In the genomic region with DNA sequence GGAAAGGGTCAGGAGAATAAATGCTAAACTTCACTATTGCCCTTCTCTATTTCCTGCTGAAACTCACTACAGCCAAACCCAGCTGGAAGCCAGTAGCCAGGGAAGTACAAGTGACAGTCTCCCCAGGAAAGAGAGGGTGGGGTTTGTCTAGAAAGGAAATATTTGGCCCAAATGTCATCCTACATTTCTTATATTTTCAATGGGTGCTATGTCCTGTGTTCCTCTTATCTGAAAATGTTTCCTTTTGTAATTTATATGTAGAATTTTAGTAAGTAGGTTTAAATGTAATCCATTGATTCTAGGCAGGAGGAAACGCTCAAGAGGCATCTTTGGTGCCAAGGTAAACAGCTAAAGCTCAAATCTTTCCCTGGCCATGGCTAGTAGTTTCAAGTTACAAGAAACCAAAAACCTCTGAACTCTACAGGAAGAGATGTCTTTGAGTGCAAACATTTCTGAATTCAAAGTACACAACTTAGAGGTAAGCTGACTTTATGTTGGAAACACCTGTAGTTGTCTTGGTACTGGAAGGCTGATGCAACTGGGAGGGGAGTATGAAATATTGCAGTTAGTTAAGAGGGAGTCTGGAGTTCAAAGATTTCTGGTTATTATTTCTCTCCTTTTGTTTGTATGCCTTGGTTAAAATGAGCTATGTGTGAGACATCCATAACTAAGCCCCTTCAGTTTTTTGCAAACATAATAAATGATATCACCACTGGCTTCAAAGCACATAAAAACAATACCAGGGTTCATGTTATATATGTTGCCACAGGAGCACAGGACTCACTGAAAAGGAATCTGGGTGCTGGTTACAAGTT, we compare ENCODE assay signal across 12 cellular contexts.
A peak's percentile ranks its signal among the peaks of the same experiment; 100 is the strongest.
DNase-seq lines count a peak whose midpoint lies in the region; ATAC-seq, FAIRE-seq and TF ChIP-seq lines count a peak whose summit lies in the region.
"Had no signal": no experiment of that assay in that cellular context is flagged by ENCODE, and none has a peak within 500 bp of the region (broad histone marks: within the 10 kb centered on the region; RNA-seq: fewer than 3 reads in every experiment).

No MANE protein-coding gene starts in this region.

- H3K18ac ChIP-seq in neuronal stem cell (ENCODE audit: low read length), result no peak overlapping the region

- H3K23ac ChIP-seq in neuronal stem cell (ENCODE audit: low read depth, low read length, poor library complexity), result no peak overlapping the region

- H3K27me3 Mint-ChIP-seq in chondrocyte (ENCODE audit: low read depth), result no peaks in the 10 kb centered on the region
- H3K27me3 Mint-ChIP-seq in activated CD4-positive, alpha-beta memory T cell treated with anti-CD3 and anti-CD28 coated beads, Interleukin-2, amount 10 ng/mL, durations not matched to agents 7 days and 5 days, result no peaks in the 10 kb centered on the region

- no peaks in the 10 kb centered on the region for H3K36me3 Mint-ChIP-seq in chondrocyte (ENCODE audit: low read depth)
- H3K36me3 Mint-ChIP-seq in activated CD4-positive, alpha-beta memory T cell treated with anti-CD3 and anti-CD28 coated beads, Interleukin-2, amount 10 ng/mL, durations not matched to agents 7 days and 5 days (ENCODE audit: low read depth), result no peaks in the 10 kb centered on the region
- H3K36me3 Mint-ChIP-seq: immature natural killer cell had no signal

- no peak overlapping the region for H2BK15ac ChIP-seq in neuronal stem cell (ENCODE audit: low read length)

- H3K27me3 ChIP-seq in neuronal stem cell (ENCODE audit: control insufficient read depth in 3 of 3, insufficient read depth in 3 of 3, low read depth in 1 of 3, low read length in 3 of 3), result no peaks in the 10 kb centered on the region

- no peaks in the 10 kb centered on the region for H3K36me3 ChIP-seq in neuronal stem cell (replicated peaks in 1 of 2; ENCODE audit: control insufficient read depth in 2 of 2, insufficient read depth in 2 of 2, low read length in 2 of 2)

- H3K4me1 Mint-ChIP-seq in chondrocyte (ENCODE audit: low read depth), result peaks cover 22% of the 10 kb centered on the region
- no peaks in the 10 kb centered on the region for H3K4me1 Mint-ChIP-seq in activated CD4-positive, alpha-beta memory T cell treated with anti-CD3 and anti-CD28 coated beads, Interleukin-2, amount 10 ng/mL, durations not matched to agents 7 days and 5 days
- H3K4me1 Mint-ChIP-seq: immature natural killer cell had no signal

- H3K9me3 ChIP-seq in neuronal stem cell (replicated peaks in 1 of 2; ENCODE audit: control insufficient read depth in 2 of 2, insufficient read depth in 1 of 2, low read depth in 1 of 2, low read length in 2 of 2), result no peaks in the 10 kb centered on the region

- H3K79me1 ChIP-seq in neuronal stem cell (ENCODE audit: low read depth, low read length), result no peaks in the 10 kb centered on the region

- H3K9me3 Mint-ChIP-seq in chondrocyte (ENCODE audit: low read depth), result no peaks in the 10 kb centered on the region
- H3K9me3 Mint-ChIP-seq in activated CD4-positive, alpha-beta memory T cell treated with anti-CD3 and anti-CD28 coated beads, Interleukin-2, amount 10 ng/mL, durations not matched to agents 7 days and 5 days, result no peaks in the 10 kb centered on the region

- CTCF ChIA-PET in activated CD4-positive, alpha-beta memory T cell treated with anti-CD3 and anti-CD28 coated beads, Interleukin-2, amount 10 ng/mL, durations not matched to agents 7 days and 5 days (lab: Charles Lee), result no interaction called here

- H2AK5ac ChIP-seq in neuronal stem cell (ENCODE audit: low read depth, low read length), result no peak overlapping the region

- H3K4me1 ChIP-seq in neuronal stem cell (ENCODE audit: control insufficient read depth in 2 of 2, insufficient read depth in 1 of 2, low read depth in 1 of 2, low read length in 2 of 2), result peaks cover 6 to 27% of the 10 kb centered on the region in 2 donors

- no peak overlapping the region for H2BK12ac ChIP-seq in neuronal stem cell (ENCODE audit: low read length)

- peak overlapping the region; percentile 50 for H3K27ac Mint-ChIP-seq in chondrocyte (ENCODE audit: unreplicated experiment)
- H3K27ac Mint-ChIP-seq in activated CD4-positive, alpha-beta memory T cell treated with anti-CD3 and anti-CD28 coated beads, Interleukin-2, amount 10 ng/mL, durations not matched to agents 7 days and 5 days, result no peak overlapping the region
- H3K27ac Mint-ChIP-seq: immature natural killer cell had no signal

- no peak overlapping the region for H3K4ac ChIP-seq in neuronal stem cell (ENCODE audit: low read length)

- H3K14ac ChIP-seq in neuronal stem cell (ENCODE audit: low read length), result no peak overlapping the region

- H2AFZ ChIP-seq in neuronal stem cell (ENCODE audit: low read length), result no peak overlapping the region

- H3K27ac ChIP-seq in neuronal stem cell (replicated peaks; ENCODE audit: low read length), result peak overlapping the region; percentile 33

- no peak for ATAC-seq in HG03045 (IDR thresholded peaks at IDR 0.05; ENCODE audit: unreplicated experiment)

- no peak overlapping the region for H2BK5ac ChIP-seq in neuronal stem cell (ENCODE audit: low read length)

- TF ChIP-seq POLR2A in H54 (IDR thresholded peaks at IDR 0.05; ENCODE audit: low read depth, low read length), result no peak

- H3K9ac ChIP-seq in neuronal stem cell (ENCODE audit: low read depth, low read length, poor library complexity), result no peak overlapping the region

- WGBS in neuronal stem cell (ENCODE audit: extremely low coverage in 2 of 2, insufficient read length in 2 of 2, insufficient replicate concordance in 1 of 2), 2 donors, result no CpG with 5 or more reads among the region's 1 CpG

- H4K8ac ChIP-seq in neuronal stem cell (ENCODE audit: low read depth, low read length), result no peak overlapping the region

- H2BK120ac ChIP-seq in neuronal stem cell (ENCODE audit: low read depth, low read length), result no peak overlapping the region

- peak; percentile 96 for FAIRE-seq in H54 (lab: Jason Lieb, UNC)

- no peak overlapping the region for H3K4me3 ChIP-seq in neuronal stem cell (ENCODE audit: low read length in 2 of 2)

- H4K91ac ChIP-seq in neuronal stem cell (ENCODE audit: low read depth, low read length, poor library complexity), result no peak overlapping the region

- peak; percentile 22 for DNase-seq in H54 (ENCODE audit: insufficient read length, low spot score)
- DNase-seq in NCI-H2196 treated with DMSO at 0.1 percent for 48 hours (lab: John Stamatoyannopoulos, UW; ENCODE audit: unreplicated experiment), result peak; percentile 84
- DNase-seq in chondrocyte (ENCODE audit: low spot score), result no peak
- DNase-seq in neuronal stem cell (ENCODE audit: low spot score), result no peak
- DNase-seq in T-helper 2 cell, result no peak
- no peak for DNase-seq in activated CD4-positive, CD25-positive, alpha-beta regulatory T cell (lab: John Stamatoyannopoulos, UW)
- DNase-seq in activated CD4-positive, alpha-beta memory T cell treated with anti-CD3 and anti-CD28 coated beads, Interleukin-2, amount 10 ng/mL, durations not matched to agents 7 days and 5 days, result no peak
- DNase-seq: activated CD4-positive, alpha-beta T cell treated with anti-CD3 and anti-CD28 coated beads for 4 hours; central memory CD4-positive, alpha-beta T cell; immature natural killer cell; NK-92 treated with Interleukin-12 subunit alpha and Interleukin-12 subunit beta, amount 100 ng/mL, for 24 hours had no signal

- H3K4me2 ChIP-seq in neuronal stem cell (ENCODE audit: insufficient read depth, low read length, poor library complexity, severe bottlenecking), result no peak overlapping the region

- no peak overlapping the region for H3K4me3 Mint-ChIP-seq in chondrocyte (ENCODE audit: unreplicated experiment)
- H3K4me3 Mint-ChIP-seq in activated CD4-positive, alpha-beta memory T cell treated with anti-CD3 and anti-CD28 coated beads, Interleukin-2, amount 10 ng/mL, durations not matched to agents 7 days and 5 days, result no peak overlapping the region
- H3K4me3 Mint-ChIP-seq: immature natural killer cell had no signal

- no peak for TF ChIP-seq CTCF in chondrocyte (IDR thresholded peaks at IDR 0.05)

- POLR2A ChIA-PET in activated CD4-positive, alpha-beta memory T cell treated with anti-CD3 and anti-CD28 coated beads, Interleukin-2, amount 10 ng/mL, durations not matched to agents 7 days and 5 days (lab: Charles Lee), result no interaction called here

Comparison
In these comparisons a context has a peak if more than half of its experiments do, and no peak if none do; other contexts are left out.
1. DNase-seq: peak in H54 (single experiment) and NCI-H2196 treated with DMSO at 0.1 percent for 48 hours (single experiment); none in chondrocyte (single experiment), neuronal stem cell (single experiment), T-helper 2 cell (0 of 5), activated CD4-positive, CD25-positive, alpha-beta regulatory T cell (0 of 4) and activated CD4-positive, alpha-beta memory T cell treated with anti-CD3 and anti-CD28 coated beads, Interleukin-2, amount 10 ng/mL, durations not matched to agents 7 days and 5 days (single experiment).